ENCODE assay signal across 10 cellular contexts in genomic region chr16:21663889-21664647, GRCh38. TPM values are rescaled to one million over a fixed set of nuclear protein-coding genes. Genes with fewer than 3 reads are reported as not detected.
A peak's percentile ranks its signal among the peaks of the same experiment; 100 is the strongest.
DNase-seq lines count a peak whose midpoint lies in the region; ATAC-seq and TF ChIP-seq lines count a peak whose summit lies in the region.
"Had no signal": no experiment of that assay in that cellular context is flagged by ENCODE, and none has a peak within 500 bp of the region (broad histone marks: within the 10 kb centered on the region; RNA-seq: fewer than 3 reads in every experiment).

Gene OTOA, plus strand, starts transcription at chr16:21663968. Its CDS starts 14,547 bp downstream, at chr16:21678515.

- peaks cover 0 to 7% of the 10 kb centered on the region in 2 donors for H3K4me1 ChIP-seq in esophagus (ENCODE audit: control insufficient read depth in 2 of 2, insufficient read depth in 2 of 2, low read length in 1 of 2)
- H3K4me1 ChIP-seq in psoas muscle, result no peaks in the 10 kb centered on the region
- H3K4me1 ChIP-seq in MM.1S (ENCODE audit: low read length), result no peaks in the 10 kb centered on the region

- H3F3A ChIP-seq in MM.1S (ENCODE audit: insufficient read depth, low read length), result no peaks in the 10 kb centered on the region

- no peak within 1 kb of the TSS for H3K9ac ChIP-seq in MM.1S (ENCODE audit: low read length)

- H3K27ac ChIP-seq in esophagus (ENCODE audit: low read depth in 2 of 2, low read length in 1 of 2), result no peak within 1 kb of the TSS
- no peak within 1 kb of the TSS for H3K27ac ChIP-seq in psoas muscle
- no peak within 1 kb of the TSS for H3K27ac ChIP-seq in MM.1S (ENCODE audit: low read length)
- H3K27ac ChIP-seq: VCaP had no signal

- H2AFZ ChIP-seq in MM.1S (ENCODE audit: low read length), result no peak within 1 kb of the TSS

- no peaks in the 10 kb centered on the region for H4K20me1 ChIP-seq in MM.1S (ENCODE audit: insufficient read depth, low read length)

- H3K36me3 Mint-ChIP-seq in WTC11, result no peaks in the 10 kb centered on the region

- no peak for TF ChIP-seq CTCF in GM10248 (IDR thresholded peaks at IDR 0.05; ENCODE audit: control extremely low read depth, extremely low read depth, low read depth, missing control alignments)
- TF ChIP-seq CTCF in WTC11 (IDR thresholded peaks at IDR 0.05), result no peak
- no peak for TF ChIP-seq CTCF in psoas muscle (IDR thresholded peaks at IDR 0.05)
- TF ChIP-seq CTCF in MM.1S (IDR thresholded peaks at IDR 0.05; ENCODE audit: low read length), result no peak

- H3K9me2 ChIP-seq in MM.1S (replicated peaks; ENCODE audit: insufficient read depth, low read length), result no peaks in the 10 kb centered on the region

- H3K4me1 Mint-ChIP-seq in WTC11, result peaks cover 14% of the 10 kb centered on the region

- no peak within 1 kb of the TSS for H3K4me2 ChIP-seq in MM.1S (ENCODE audit: low read depth, low read length)

- intact Hi-C loops in psoas muscle (cut with DNase I), result no loop called here

- H3K27me3 ChIP-seq in esophagus (ENCODE audit: control insufficient read depth in 1 of 2, insufficient read depth in 2 of 2, low read length in 2 of 2) (no peaks in the 10 kb centered on the region), psoas muscle (ENCODE audit: insufficient read depth in 3 of 3, low read length in 2 of 3) (peaks cover 0 to 33% (median 4%) of the 10 kb centered on the region in 3 donors), MM.1S (replicated peaks; ENCODE audit: insufficient read depth, low read length) (no peaks in the 10 kb centered on the region)

- ATAC-seq in WTC11 (peak; percentile 82), psoas muscle (peak in 1 of 4 donors; percentile 44), HG02610 (IDR thresholded peaks at IDR 0.05; ENCODE audit: unreplicated experiment) (no peak)
- ATAC-seq: HCT116 had no signal

- no peak within 1 kb of the TSS; the same call in 1 of the 2 replicates for H3K27ac Mint-ChIP-seq in WTC11

- peak within 1 kb of the TSS; percentile 67 for H3K4me3 Mint-ChIP-seq in WTC11

- peak; percentile 30 for DNase-seq in GM10248 (ENCODE audit: extremely low spot score)
- peak; percentile 56 for DNase-seq in WTC11 (ENCODE audit: low spot score)
- no peak for DNase-seq in psoas muscle
- no peak for DNase-seq in NCI-H146 (lab: John Stamatoyannopoulos, UW)
- DNase-seq in MM.1S, result no peak
- no peak for DNase-seq in NCI-H1436 (lab: John Stamatoyannopoulos, UW)

- H3K4me3 ChIP-seq in esophagus (ENCODE audit: low read depth in 1 of 2, low read length in 2 of 2) (peak within 1 kb of the TSS; percentile 20 to 50), psoas muscle (peak within 1 kb of the TSS; percentile 51), MM.1S (ENCODE audit: low read length) (no peak within 1 kb of the TSS)

- H3K9me3 ChIP-seq in esophagus (ENCODE audit: control insufficient read depth in 2 of 2, insufficient read depth in 1 of 2, low read depth in 1 of 2, low read length in 1 of 2), result no peaks in the 10 kb centered on the region
- no peaks in the 10 kb centered on the region for H3K9me3 ChIP-seq in psoas muscle
- H3K9me3 ChIP-seq in MM.1S (replicated peaks; ENCODE audit: insufficient read depth, low read length), result no peaks in the 10 kb centered on the region

- no peaks in the 10 kb centered on the region for H3K79me2 ChIP-seq in MM.1S (ENCODE audit: low read length)

- CTCF ChIA-PET in GM10248 (lab: Yijun Ruan, JAX), result no interaction called here
- CTCF ChIA-PET in WTC11 (lab: Charles Lee), result interaction anchor here (0.6 to 1.0 kb wide), 6 partner anchors 9 to 47 kb away, joined by 3 to 6 read pairs (median 3); no protein-coding TSS in a partner anchor

- 8% methylated on average over 45 of the region's 45 CpGs for WGBS in esophagus, 2 donors
- WGBS in psoas muscle, 3 donors, result 11 to 19% (median 11%) methylated on average over 24 to 45 of the region's 45 CpGs

- peaks cover 5% of the 10 kb centered on the region; the same call in 1 of the 2 replicates for H3K27me3 Mint-ChIP-seq in WTC11 (ENCODE audit: low read depth)

- no peaks in the 10 kb centered on the region for H3K36me3 ChIP-seq in esophagus (ENCODE audit: control insufficient read depth in 2 of 2, insufficient read depth in 2 of 2, low read length in 1 of 2)
- H3K36me3 ChIP-seq in psoas muscle (ENCODE audit: insufficient read depth in 1 of 2, low read depth in 1 of 2), result peaks cover 0 to 4% of the 10 kb centered on the region in 2 donors
- no peaks in the 10 kb centered on the region for H3K36me3 ChIP-seq in MM.1S (replicated peaks; ENCODE audit: insufficient read depth, low read length)

- POLR2A ChIA-PET in GM10248 (lab: Yijun Ruan, JAX), result no interaction called here
- POLR2A ChIA-PET in WTC11 (lab: Charles Lee), result interaction anchor here (1.1 kb wide), 1 partner anchor 138 kb away, joined by 3 read pairs; no protein-coding TSS in a partner anchor

- no peaks in the 10 kb centered on the region for H3K9me3 Mint-ChIP-seq in WTC11

TF ChIP-seq in WTC11, 78 proteins besides CTCF, POLR2A, EP300 and RAD21:
- TF ChIP-seq, protein P1, sequence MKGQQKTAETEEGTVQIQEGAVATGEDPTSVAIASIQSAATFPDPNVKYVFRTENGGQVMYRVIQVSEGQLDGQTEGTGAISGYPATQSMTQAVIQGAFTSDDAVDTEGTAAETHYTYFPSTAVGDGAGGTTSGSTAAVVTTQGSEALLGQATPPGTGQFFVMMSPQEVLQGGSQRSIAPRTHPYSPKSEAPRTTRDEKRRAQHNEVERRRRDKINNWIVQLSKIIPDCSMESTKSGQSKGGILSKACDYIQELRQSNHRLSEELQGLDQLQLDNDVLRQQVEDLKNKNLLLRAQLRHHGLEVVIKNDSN (CRISPR knock-in tag; IDR thresholded peaks at IDR 0.05), result no peak
- TF ChIP-seq ZNF423 (CRISPR knock-in tag; IDR thresholded peaks at IDR 0.05) (peak; percentile 71; the same call in 1 of the 2 replicates), ZNF263 (CRISPR knock-in tag; IDR thresholded peaks at IDR 0.05; ENCODE audit: low read depth) (0 out of 2 replicates have a peak, but pooled peaks have one; percentile 22)

RNA-seq across cellular contexts. Expression of gene OTOA, which starts in this region (rescaled TPM):
- total RNA-seq in WTC11 (2021) (0.07 to 0.11 TPM (median 0.07 TPM) in 3 replicates), psoas muscle (under 1 TPM in 2 of 4 donors, not detected in 2; 0.17 to 0.21 TPM)
- polyA plus RNA-seq in esophagus (not detected), psoas muscle (under 1 TPM; 0.04 to 0.06 (median 0.05) TPM)

Comparison
In these comparisons a context has a peak if more than half of its experiments do, and no peak if none do; other contexts are left out.
1. Peak in DNase-seq and ATAC-seq in WTC11; RNA of the gene not detected or under 1 TPM.